In genomic region chr17:75325827-75326586, GRCh38 we compare ENCODE assay signal across 8 cellular contexts. TPM values are rescaled to one million over a fixed set of nuclear protein-coding genes. Genes with fewer than 3 reads are reported as not detected.
DNase-seq lines count a peak whose midpoint lies in the region; ATAC-seq and TF ChIP-seq lines count a peak whose summit lies in the region.

No MANE protein-coding gene starts in this region.

- no peak overlapping the region for H3K4me3 Mint-ChIP-seq in endodermal cell

- H3K27ac ChIP-seq in endodermal cell (ENCODE audit: low read depth, low read length) (no peak overlapping the region), osteoblast (ENCODE audit: low read depth, low read length) (peak overlapping the region; percentile 37)

- H3K4me2 ChIP-seq in osteoblast (ENCODE audit: insufficient read depth, low read length) = peak overlapping the region; percentile 10

- no peaks in the 10 kb centered on the region for H3K9me3 Mint-ChIP-seq in endodermal cell

- H3K4me1 ChIP-seq in NT2/D1 (ENCODE audit: insufficient read depth, insufficient read length) = peaks cover 8% of the 10 kb centered on the region
- no peaks in the 10 kb centered on the region for H3K4me1 ChIP-seq in endodermal cell (ENCODE audit: control insufficient read depth, insufficient read depth, low read length)
- peaks cover 13% of the 10 kb centered on the region for H3K4me1 ChIP-seq in osteoblast (ENCODE audit: insufficient read depth, low read length)

- no peak overlapping the region for H2AFZ ChIP-seq in osteoblast (ENCODE audit: low read length)

- H3K9me3 ChIP-seq in NT2/D1 (ENCODE audit: insufficient read depth, low read length) = no peaks in the 10 kb centered on the region
- H3K9me3 ChIP-seq in endodermal cell (ENCODE audit: control insufficient read depth, low read length) = no peaks in the 10 kb centered on the region
- H3K9me3 ChIP-seq in osteoblast (ENCODE audit: low read depth, low read length) = no peaks in the 10 kb centered on the region

- no peaks in the 10 kb centered on the region for H3K27me3 Mint-ChIP-seq in endodermal cell (ENCODE audit: insufficient read depth)

- peaks cover 44% of the 10 kb centered on the region for H3K36me3 Mint-ChIP-seq in endodermal cell (ENCODE audit: low read depth)

- H3K79me2 ChIP-seq in osteoblast (ENCODE audit: insufficient read depth, low read length) = peaks cover 37% of the 10 kb centered on the region

- H3K27ac Mint-ChIP-seq in endodermal cell = peak overlapping the region; percentile 90

- H3K27me3 ChIP-seq in NT2/D1 (ENCODE audit: insufficient read depth, insufficient read length) (no peaks in the 10 kb centered on the region), endodermal cell (ENCODE audit: control insufficient read depth, insufficient read depth, low read length, poor library complexity, severe bottlenecking) (no peaks in the 10 kb centered on the region), osteoblast (ENCODE audit: insufficient read depth, low read length) (no peaks in the 10 kb centered on the region)

- TF ChIP-seq CTCF in endodermal cell (conservative IDR thresholded peaks at IDR 0.05) = no peak
- TF ChIP-seq CTCF in osteoblast (IDR thresholded peaks at IDR 0.05; ENCODE audit: extremely low read depth, low read depth, low read length) = no peak

- DNase-seq in EL (peak; percentile 92), NT2/D1 (ENCODE audit: low read depth, low spot score) (no peak), endodermal cell (peak; percentile 66), osteoblast (ENCODE audit: insufficient read length, low spot score, missing footprints) (peak; percentile 71), germinal center (ENCODE audit: low spot score) (no peak), DMS53 treated with DMSO at 0.1 percent for 48 hours (lab: John Stamatoyannopoulos, UW; ENCODE audit: unreplicated experiment) (no peak), glomerular visceral epithelial cell (ENCODE audit: extremely low spot score) (no peak)

- H3K4me1 Mint-ChIP-seq in endodermal cell = peaks cover 23% of the 10 kb centered on the region

- 82 to 90% methylated on average over 8 to 12 of the region's 12 CpGs for WGBS in endodermal cell (ENCODE audit: insufficient coverage in 1 of 2, insufficient read length in 1 of 2), 2 experiments

- H3K4me3 ChIP-seq in NT2/D1 (ENCODE audit: insufficient read length, low read depth) (no peak overlapping the region), endodermal cell (ENCODE audit: low read length) (no peak overlapping the region), osteoblast (ENCODE audit: insufficient read depth, low read length) (no peak overlapping the region)

- H4K20me1 ChIP-seq in osteoblast (ENCODE audit: insufficient read depth, low read length) = peaks cover 14% of the 10 kb centered on the region

- H3K36me3 ChIP-seq in NT2/D1 (ENCODE audit: insufficient read depth, insufficient read length, low read length) (peaks cover 39% of the 10 kb centered on the region), endodermal cell (ENCODE audit: control insufficient read depth, insufficient read depth, low read length) (peaks cover 43% of the 10 kb centered on the region), osteoblast (ENCODE audit: insufficient read depth, low read length) (peaks cover 22% of the 10 kb centered on the region)

- no peak for ATAC-seq in GM19467 (IDR thresholded peaks at IDR 0.05; ENCODE audit: unreplicated experiment)

- peak overlapping the region; percentile 45 for H3K9ac ChIP-seq in NT2/D1 (ENCODE audit: insufficient read length, low read depth)
- H3K9ac ChIP-seq in endodermal cell (ENCODE audit: extremely low read depth, low read length, poor library complexity, severe bottlenecking) = no peak overlapping the region

RNA-seq across cellular contexts. Expression of gene SLC25A19, which starts 36.8 kb away (rescaled TPM):
- total RNA-seq in endodermal cell (10 to 100 TPM; 10.6 to 10.7 TPM), osteoblast (4.7 and 7.1 TPM in 2 replicates)
- polyA plus RNA-seq in endodermal cell (2013, experiment 1 of 2) = 7.9 TPM
- 6.2 TPM for polyA plus RNA-seq in endodermal cell (2013, experiment 2 of 2)

RNA-seq across cellular contexts. Expression of gene MIF4GD, which starts 55.0 kb away (rescaled TPM):
- 10 to 100 TPM; 17.9 to 28.6 TPM for total RNA-seq in endodermal cell
- 22.2 TPM for polyA plus RNA-seq in endodermal cell (2013, experiment 1 of 2)
- polyA plus RNA-seq in endodermal cell (2013, experiment 2 of 2) = 20.2 TPM
- total RNA-seq in osteoblast = 8.7 and 9.4 TPM in 2 replicates

Comparison
In these comparisons a context has a peak if more than half of its experiments do, and no peak if none do; other contexts are left out.
1. DNase-seq: peak in EL (single experiment), endodermal cell (single experiment) and osteoblast (single experiment); none in NT2/D1 (single experiment), germinal center (single experiment), DMS53 treated with DMSO at 0.1 percent for 48 hours (single experiment) and glomerular visceral epithelial cell (single experiment).